In genomic region chr3:192408007-192408655, GRCh38 we compare ENCODE assay signal across 8 cellular contexts.
DNase-seq lines count a peak whose midpoint lies in the region; ATAC-seq lines count a peak whose summit lies in the region.

No MANE protein-coding gene starts in this region.

- intact Hi-C loops in activated T-helper 2 cell treated with anti-CD3 and anti-CD28 coated beads, Interferon-gamma antibody, Interleukin-2, Interleukin-4, amounts not matched to agents 10 μg/mL and 5 μg/mL and 100 μg/mL, durations not matched to agents 14 hours and 24 hours and 36 hours (cut with micrococcal nuclease), result no loop called here
- intact Hi-C loops in left cardiac atrium (cut with DNase I), result no loop called here
- intact Hi-C loops in posterior cingulate gyrus (cut with DNase I), result no loop called here

- ATAC-seq in left cardiac atrium (peak in 1 of 2 donors; percentile 11), GM18517 (IDR thresholded peaks at IDR 0.05; ENCODE audit: unreplicated experiment) (no peak), GM18498 (IDR thresholded peaks at IDR 0.05; ENCODE audit: unreplicated experiment) (no peak)

- peaks cover 3% of the 10 kb centered on the region for H3K4me1 Mint-ChIP-seq in activated T-helper 2 cell treated with anti-CD3 and anti-CD28 coated beads, Interferon-gamma antibody, Interleukin-2, Interleukin-4, amounts not matched to agents 10 μg/mL and 5 μg/mL and 100 μg/mL, durations not matched to agents 14 hours and 24 hours and 36 hours (ENCODE audit: low read depth)

- H3K27me3 Mint-ChIP-seq in activated T-helper 2 cell treated with anti-CD3 and anti-CD28 coated beads, Interferon-gamma antibody, Interleukin-2, Interleukin-4, amounts not matched to agents 10 μg/mL and 5 μg/mL and 100 μg/mL, durations not matched to agents 14 hours and 24 hours and 36 hours (ENCODE audit: low read depth), result peaks cover 50% of the 10 kb centered on the region

- peak overlapping the region; percentile 55 for H3K4me3 Mint-ChIP-seq in activated T-helper 2 cell treated with anti-CD3 and anti-CD28 coated beads, Interferon-gamma antibody, Interleukin-2, Interleukin-4, amounts not matched to agents 10 μg/mL and 5 μg/mL and 100 μg/mL, durations not matched to agents 14 hours and 24 hours and 36 hours (ENCODE audit: low read depth)

- no peaks in the 10 kb centered on the region for H3K9me3 Mint-ChIP-seq in activated T-helper 2 cell treated with anti-CD3 and anti-CD28 coated beads, Interferon-gamma antibody, Interleukin-2, Interleukin-4, amounts not matched to agents 10 μg/mL and 5 μg/mL and 100 μg/mL, durations not matched to agents 14 hours and 24 hours and 36 hours

- DNase-seq in EL, result peak; percentile 16
- no peak for DNase-seq in activated T-helper 2 cell treated with anti-CD3 and anti-CD28 coated beads, Interferon-gamma antibody, Interleukin-2, Interleukin-4, amounts not matched to agents 10 μg/mL and 5 μg/mL and 100 μg/mL, durations not matched to agents 14 hours and 24 hours and 36 hours (ENCODE audit: low spot score)
- DNase-seq in left cardiac atrium, result peak; percentile 39
- peak in 9 of 10 donors; percentile 25 to 93 (median 54) for DNase-seq in posterior cingulate gyrus
- no peak for DNase-seq in foreskin melanocyte
- no peak for DNase-seq in NCI-H2171 (lab: John Stamatoyannopoulos, UW)

- H3K27ac Mint-ChIP-seq in activated T-helper 2 cell treated with anti-CD3 and anti-CD28 coated beads, Interferon-gamma antibody, Interleukin-2, Interleukin-4, amounts not matched to agents 10 μg/mL and 5 μg/mL and 100 μg/mL, durations not matched to agents 14 hours and 24 hours and 36 hours, result no peak overlapping the region

- H3K36me3 Mint-ChIP-seq in activated T-helper 2 cell treated with anti-CD3 and anti-CD28 coated beads, Interferon-gamma antibody, Interleukin-2, Interleukin-4, amounts not matched to agents 10 μg/mL and 5 μg/mL and 100 μg/mL, durations not matched to agents 14 hours and 24 hours and 36 hours (ENCODE audit: low read depth), result no peaks in the 10 kb centered on the region

Comparison
In these comparisons a context has a peak if more than half of its experiments do, and no peak if none do; other contexts are left out.
1. DNase-seq: peak in EL (single experiment), left cardiac atrium (single experiment) and posterior cingulate gyrus (9 of 10); none in activated T-helper 2 cell treated with anti-CD3 and anti-CD28 coated beads, Interferon-gamma antibody, Interleukin-2, Interleukin-4, amounts not matched to agents 10 μg/mL and 5 μg/mL and 100 μg/mL, durations not matched to agents 14 hours and 24 hours and 36 hours (single experiment), foreskin melanocyte (single experiment) and NCI-H2171 (single experiment).